Comparison of ENCODE assay signal across 22 cellular contexts in the genomic region with DNA sequence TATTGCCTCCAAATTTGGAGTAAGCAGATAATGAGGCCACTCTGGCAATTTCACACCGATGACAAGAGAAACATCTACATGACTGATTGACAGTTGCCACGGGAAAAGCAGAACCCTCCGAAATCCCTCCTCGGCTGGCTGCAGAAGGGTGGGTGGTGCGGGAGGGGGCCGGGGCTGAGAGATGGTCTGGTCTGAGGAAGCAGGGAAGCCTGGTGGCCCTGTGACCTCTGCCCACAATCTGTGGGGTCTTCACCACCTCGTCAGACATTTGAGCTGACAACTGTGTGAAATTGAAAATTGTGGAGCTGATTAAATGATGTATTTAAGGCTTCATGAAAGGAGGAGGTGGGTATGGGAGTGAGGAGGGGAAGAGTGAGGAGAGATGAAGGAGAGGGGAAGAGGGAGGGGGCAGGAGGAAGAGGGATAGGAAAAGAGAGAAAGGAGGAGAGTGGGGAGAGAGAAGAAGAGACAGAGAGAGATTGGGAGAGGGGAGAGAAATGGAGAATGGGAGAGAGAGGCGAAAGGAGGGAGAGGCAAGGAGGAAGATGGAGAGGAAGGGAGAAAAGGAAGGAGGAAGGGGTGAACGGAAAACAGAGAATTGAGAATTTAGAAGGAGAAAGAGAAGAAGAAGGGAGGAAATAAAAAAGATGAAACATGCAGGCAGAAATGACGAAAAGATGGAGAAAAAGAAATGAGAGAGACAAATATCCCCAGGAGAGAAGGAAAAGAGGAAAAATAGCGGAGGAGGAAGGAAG.
DNase-seq lines count a peak whose midpoint lies in the region; ATAC-seq and TF ChIP-seq lines count a peak whose summit lies in the region.
"Had no signal": no experiment of that assay in that cellular context is flagged by ENCODE, and none has a peak within 500 bp of the region (broad histone marks: within the 10 kb centered on the region; RNA-seq: fewer than 3 reads in every experiment).

No MANE protein-coding gene starts in this region.

- no peaks in the 10 kb centered on the region for H3K36me3 ChIP-seq in left ventricle myocardium inferior
- no peaks in the 10 kb centered on the region for H3K36me3 ChIP-seq in heart left ventricle
- H3K36me3 ChIP-seq in iPS-20b (ENCODE audit: insufficient read depth, low read depth, low read length) = no peaks in the 10 kb centered on the region
- H3K36me3 ChIP-seq: cardiac muscle cell, upper lobe of left lung had no signal

- intact Hi-C loops in left ventricle myocardium inferior (cut with micrococcal nuclease) (no loop called here), heart left ventricle (cut with DNase I) (no loop called here)

- in situ Hi-C loops in astrocyte of the spinal cord (cut with HindIII; ENCODE audit: low sequenced_read_pairs) = no loop called here

- H3K9ac ChIP-seq in iPS-20b (ENCODE audit: low read depth, low read length) = no peak overlapping the region; the same call in 1 of the 2 replicates

- 24 to 33% (median 31%) methylated on average over 11 of the region's 11 CpGs for WGBS in heart left ventricle, 4 donors

- TF ChIP-seq CTCF in left ventricle myocardium inferior (IDR thresholded peaks at IDR 0.05; ENCODE audit: borderline replicate concordance) = no peak
- no peak for TF ChIP-seq CTCF in heart left ventricle (IDR thresholded peaks at IDR 0.05)
- TF ChIP-seq CTCF in astrocyte of the spinal cord (IDR thresholded peaks at IDR 0.05; ENCODE audit: low read depth, low read length) = no peak
- no peak for TF ChIP-seq CTCF in type B pancreatic cell (conservative IDR thresholded peaks at IDR 0.05)

- ATAC-seq in heart left ventricle (no peak), HG03442 (IDR thresholded peaks at IDR 0.05; ENCODE audit: unreplicated experiment) (no peak)
- ATAC-seq: CD8-positive, alpha-beta T cell; naive thymus-derived CD8-positive, alpha-beta T cell; stimulated activated effector memory CD8-positive, alpha-beta T cell treated with anti-CD3 and anti-CD28 coated beads, Interleukin-12 subunit alpha, Interleukin-12 subunit beta, amount 100 ng/mL, for 72 hours had no signal

- H3K27ac Mint-ChIP-seq in type B pancreatic cell = no peak overlapping the region
- H3K27ac Mint-ChIP-seq: activated T-helper 1 cell treated with anti-CD3 and anti-CD28 coated beads, Interleukin-12 subunit alpha, Interleukin-12 subunit beta, Interleukin-2, Interleukin-4 antibody, amounts not matched to agents 30 ng/mL and 10 ng/mL and 1 ng/mL, durations not matched to agents 14 hours and 24 hours and 36 hours; CD8-positive, alpha-beta T cell; stimulated activated effector memory CD8-positive, alpha-beta T cell treated with anti-CD3 and anti-CD28 coated beads, Interleukin-12 subunit alpha, Interleukin-12 subunit beta, amount 100 ng/mL, for 72 hours had no signal

- H3K27ac ChIP-seq in left ventricle myocardium inferior (replicated peaks) (peak overlapping the region; percentile 54), heart left ventricle (peak overlapping the region in 5 of 12 donors; percentile 32 to 67 (median 53)), iPS-20b (ENCODE audit: low read length) (no peak overlapping the region)
- H3K27ac ChIP-seq: cardiac muscle cell, upper lobe of left lung had no signal

- peak overlapping the region; percentile 42 for H3K4me3 Mint-ChIP-seq in type B pancreatic cell
- H3K4me3 Mint-ChIP-seq: activated T-helper 1 cell treated with anti-CD3 and anti-CD28 coated beads, Interleukin-12 subunit alpha, Interleukin-12 subunit beta, Interleukin-2, Interleukin-4 antibody, amounts not matched to agents 30 ng/mL and 10 ng/mL and 1 ng/mL, durations not matched to agents 14 hours and 24 hours and 36 hours; CD8-positive, alpha-beta T cell; IgD-negative memory B cell; naive thymus-derived CD8-positive, alpha-beta T cell; stimulated activated effector memory CD8-positive, alpha-beta T cell treated with anti-CD3 and anti-CD28 coated beads, Interleukin-12 subunit alpha, Interleukin-12 subunit beta, amount 100 ng/mL, for 72 hours had no signal

- peaks cover 43% of the 10 kb centered on the region for H3K4me1 Mint-ChIP-seq in type B pancreatic cell (ENCODE audit: unreplicated experiment)
- H3K4me1 Mint-ChIP-seq: stimulated activated effector memory CD8-positive, alpha-beta T cell treated with anti-CD3 and anti-CD28 coated beads, Interleukin-12 subunit alpha, Interleukin-12 subunit beta, amount 100 ng/mL, for 72 hours had no signal

- peak overlapping the region; percentile 47 for H3K4me3 ChIP-seq in left ventricle myocardium inferior
- peak overlapping the region in 6 of 12 donors; percentile 18 to 49 (median 28) for H3K4me3 ChIP-seq in heart left ventricle
- H3K4me3 ChIP-seq in astrocyte of the spinal cord (ENCODE audit: low read depth, low read length) = peak overlapping the region; percentile 6
- H3K4me3 ChIP-seq in iPS-20b (ENCODE audit: low read length) = peak overlapping the region; percentile 49; the same call in 1 of the 2 replicates
- H3K4me3 ChIP-seq: cardiac muscle cell had no signal

- H3K36me3 Mint-ChIP-seq in type B pancreatic cell = no peaks in the 10 kb centered on the region
- H3K36me3 Mint-ChIP-seq: CD8-positive, alpha-beta T cell; naive thymus-derived CD8-positive, alpha-beta T cell; stimulated activated effector memory CD8-positive, alpha-beta T cell treated with anti-CD3 and anti-CD28 coated beads, Interleukin-12 subunit alpha, Interleukin-12 subunit beta, amount 100 ng/mL, for 72 hours had no signal

- H3K9me3 Mint-ChIP-seq in type B pancreatic cell = no peaks in the 10 kb centered on the region
- H3K9me3 Mint-ChIP-seq: activated T-helper 1 cell treated with anti-CD3 and anti-CD28 coated beads, Interleukin-12 subunit alpha, Interleukin-12 subunit beta, Interleukin-2, Interleukin-4 antibody, amounts not matched to agents 30 ng/mL and 10 ng/mL and 1 ng/mL, durations not matched to agents 14 hours and 24 hours and 36 hours; naive thymus-derived CD8-positive, alpha-beta T cell had no signal

- peaks cover 57% of the 10 kb centered on the region for H3K27me3 Mint-ChIP-seq in type B pancreatic cell

- H3K27me3 ChIP-seq in left ventricle myocardium inferior (ENCODE audit: low read depth) (peaks cover 89% of the 10 kb centered on the region), heart left ventricle (peaks cover 4 to 56% (median 27%) of the 10 kb centered on the region in 9 donors), iPS-20b (ENCODE audit: insufficient read depth, low read length) (peaks cover 20% of the 10 kb centered on the region; the same call in 1 of the 2 replicates)
- H3K27me3 ChIP-seq: cardiac muscle cell, upper lobe of left lung had no signal

- no peak for TF ChIP-seq POLR2A in heart left ventricle (IDR thresholded peaks at IDR 0.05)

- DNase-seq in left ventricle myocardium inferior (no peak), heart left ventricle (no peak), astrocyte of the spinal cord (ENCODE audit: low read depth, low spot score) (no peak), type B pancreatic cell (ENCODE audit: extremely low spot score, unreplicated experiment) (no peak), cerebellar cortex (ENCODE audit: low spot score) (no peak), SHP77 (lab: John Stamatoyannopoulos, UW) (no peak)
- DNase-seq: activated CD4-positive, CD25-positive, alpha-beta regulatory T cell; CD8-positive, alpha-beta T cell; islet precursor cell; naive thymus-derived CD8-positive, alpha-beta T cell; NCI-H2029 treated with DMSO at 0.1 percent for 48 hours; NCI-H510A; SHP77 treated with DMSO at 0.1 percent for 48 hours; stimulated activated CD4-positive, alpha-beta T cell treated with anti-CD3 and anti-CD28 coated beads, Interleukin-15, amount 100 ng/mL, for 24 hours; T-helper 2 cell had no signal

- H3K4me1 ChIP-seq in left ventricle myocardium inferior = peaks cover 12% of the 10 kb centered on the region
- peaks cover 0 to 16% (median 0%) of the 10 kb centered on the region in 12 donors for H3K4me1 ChIP-seq in heart left ventricle
- peaks cover 9% of the 10 kb centered on the region for H3K4me1 ChIP-seq in iPS-20b (ENCODE audit: insufficient read depth, low read length)
- H3K4me1 ChIP-seq: upper lobe of left lung had no signal

- H3K9me3 ChIP-seq in left ventricle myocardium inferior (replicated peaks) = no peaks in the 10 kb centered on the region
- H3K9me3 ChIP-seq in heart left ventricle = no peaks in the 10 kb centered on the region
- no peaks in the 10 kb centered on the region for H3K9me3 ChIP-seq in iPS-20b (ENCODE audit: insufficient read depth, low read depth, low read length)
- H3K9me3 ChIP-seq: upper lobe of left lung had no signal
